ENCODE assay signal across 8 cellular contexts in genomic region chr3:45938858-45939257, GRCh38. TPM values are rescaled to one million over a fixed set of nuclear protein-coding genes. Genes with fewer than 3 reads are reported as not detected.
DNase-seq lines count a peak whose midpoint lies in the region; ATAC-seq and TF ChIP-seq lines count a peak whose summit lies in the region.

No MANE protein-coding gene starts in this region.

- peak; percentile 93 for TF ChIP-seq CTCF in AG04449 (IDR thresholded peaks at IDR 0.05; ENCODE audit: insufficient read depth, low read length, missing control alignments)
- TF ChIP-seq CTCF in GM20000 (IDR thresholded peaks at IDR 0.05; ENCODE audit: extremely low read depth, missing control alignments), result peak; percentile 73
- TF ChIP-seq CTCF in adrenal gland (IDR thresholded peaks at IDR 0.05), result peak; percentile 88 to 96 (median 90)
- peak; percentile 74 to 93 (median 89) for TF ChIP-seq CTCF in heart right ventricle (IDR thresholded peaks at IDR 0.05)

- 10 to 25% (median 24%) methylated on average over 4 of the region's 4 CpGs for WGBS in adrenal gland, 4 donors
- 19 to 22% methylated on average over 4 of the region's 4 CpGs for WGBS in heart right ventricle, 2 donors
- 11 to 17% methylated on average over 4 of the region's 4 CpGs for WGBS in aorta, 2 donors

- intact Hi-C loops in adrenal gland (cut with DNase I), result loop anchor here (2.0 to 10.0 kb wide), 3 partner anchors 142 to 446 kb away; no protein-coding TSS in a partner anchor
- intact Hi-C loops in heart right ventricle (cut with DNase I), result loop anchor here (1.0 to 10.0 kb wide), 6 partner anchors 138 to 436 kb away; partner anchors contain the start of gene CCR5 (in 2 of the 10)
- intact Hi-C loops in aorta (cut with DNase I), result loop anchor here (1.0 to 2.0 kb wide), 2 partner anchors 56 to 140 kb away; partner anchors contain the start of gene FYCO1 (in 1 of the 2)

- ATAC-seq in heart right ventricle (peak; percentile 72 to 89 (median 84)), aorta (ENCODE audit: low FRiP score) (peak; percentile 92)

- H3K9me3 ChIP-seq in adrenal gland (replicated peaks in 1 of 3), result no peaks in the 10 kb centered on the region
- no peaks in the 10 kb centered on the region for H3K9me3 ChIP-seq in heart right ventricle
- no peaks in the 10 kb centered on the region for H3K9me3 ChIP-seq in aorta (ENCODE audit: control insufficient read depth, low read length)

- DNase-seq in AG04449 (ENCODE audit: low read depth, low spot score) (peak; percentile 69), GM20000 (ENCODE audit: low spot score) (peak; percentile 74), NCI-H1694 (lab: John Stamatoyannopoulos, UW) (peak; percentile 56), T-helper 1 cell (peak; percentile 53 to 87 (median 76)), adrenal gland (peak; percentile 83 to 96 (median 91)), heart right ventricle (peak; percentile 59 to 82), pulmonary artery endothelial cell (ENCODE audit: low read depth, low spot score) (peak; percentile 71), aorta (peak; percentile 86 to 92)

- H3K36me3 ChIP-seq in adrenal gland (replicated peaks in 1 of 2) (peaks cover 0 to 24% of the 10 kb centered on the region in 2 donors), heart right ventricle (peaks cover 0 to 61% (median 19%) of the 10 kb centered on the region in 9 donors), aorta (ENCODE audit: control insufficient read depth in 1 of 2, insufficient read depth in 2 of 2, low read length in 1 of 2) (peaks cover 0 to 5% of the 10 kb centered on the region in 2 donors)

- POLR2A ChIA-PET in AG04449 (lab: Yijun Ruan, JAX), result interaction anchor here (0.6 kb wide), 1 partner anchor 48 kb away, joined by 3 read pairs; no protein-coding TSS in a partner anchor

- no peaks in the 10 kb centered on the region for H3K27me3 ChIP-seq in adrenal gland
- no peaks in the 10 kb centered on the region for H3K27me3 ChIP-seq in heart right ventricle
- no peaks in the 10 kb centered on the region for H3K27me3 ChIP-seq in aorta (ENCODE audit: control insufficient read depth in 1 of 2, insufficient read depth in 2 of 2, low read length in 1 of 2)

- H3K4me3 ChIP-seq in AG04449 (ENCODE audit: low read depth, low read length), result no peak overlapping the region
- H3K4me3 ChIP-seq in adrenal gland, result no peak overlapping the region
- H3K4me3 ChIP-seq in heart right ventricle, result no peak overlapping the region
- no peak overlapping the region for H3K4me3 ChIP-seq in aorta (ENCODE audit: low read length in 2 of 2)

- H3K27ac ChIP-seq in adrenal gland, result no peak overlapping the region
- no peak overlapping the region for H3K27ac ChIP-seq in heart right ventricle
- H3K27ac ChIP-seq in aorta (ENCODE audit: low read depth in 1 of 2, low read length in 2 of 2), result peak overlapping the region in 1 of 2 donors; percentile 15

- H3K4me1 ChIP-seq in adrenal gland (replicated peaks in 1 of 2) (no peaks in the 10 kb centered on the region), heart right ventricle (peaks cover 2 to 44% (median 24%) of the 10 kb centered on the region in 9 donors), aorta (ENCODE audit: control insufficient read depth in 1 of 2, insufficient read depth in 2 of 2, low read length in 2 of 2) (no peaks in the 10 kb centered on the region)

- no peak for TF ChIP-seq POLR2A in adrenal gland (IDR thresholded peaks at IDR 0.05)

- CTCF ChIA-PET in AG04449 (lab: Yijun Ruan, JAX), result interaction anchor here (0.6 to 36.2 kb wide), 43 partner anchors 8 to 898 kb away, joined by 3 to 918 read pairs (median 5); partner anchors contain the start of gene CCR9

RNA-seq across cellular contexts. Expression of gene CXCR6, which starts 4.4 kb away (rescaled TPM):
- total RNA-seq in adrenal gland (1 to 10 TPM in 2 of 8 donors, under 1 TPM in 6; 0.28 to 2.9 (median 0.66) TPM), heart right ventricle (1 to 10 TPM in 1 of 10 donors, under 1 TPM in 5, not detected in 4; 0.17 to 1.2 (median 0.39) TPM), pulmonary artery endothelial cell (not detected in 2 replicates), aorta (1 to 10 TPM; 1.4 to 2.8 TPM)
- polyA plus RNA-seq in adrenal gland (under 1 TPM; 0.30 to 0.57 (median 0.32) TPM), heart right ventricle (under 1 TPM; 0.22 to 0.36 TPM), aorta (1 to 10 TPM in 1 of 2 donors, not detected in 1; 2.9 TPM)

RNA-seq across cellular contexts. Expression of gene CCR9, which starts 52.5 kb away (rescaled TPM):
- total RNA-seq in adrenal gland (under 1 TPM in 1 of 8 donors, not detected in 7; 0.57 TPM), heart right ventricle (not detected), pulmonary artery endothelial cell (not detected in 2 replicates), aorta (not detected)
- polyA plus RNA-seq in adrenal gland (not detected), heart right ventricle (not detected), aorta (under 1 TPM in 1 of 2 donors, not detected in 1; 0.25 TPM)

RNA-seq across cellular contexts. Expression of gene FYCO1, which starts 56.8 kb away (rescaled TPM):
- 10 to 100 TPM; 25.3 to 74.3 (median 39.5) TPM for total RNA-seq in adrenal gland
- polyA plus RNA-seq in adrenal gland, result 10 to 100 TPM; 13.3 to 24.3 (median 20.2) TPM
- 100 to 1,000 TPM in 8 of 10 donors, 10 to 100 TPM in 2; 82.3 to 216 (median 156) TPM for total RNA-seq in heart right ventricle
- polyA plus RNA-seq in heart right ventricle, result 10 to 100 TPM in 1 of 2 donors, 1 to 10 TPM in 1; 8.8 to 59.6 TPM
- total RNA-seq in pulmonary artery endothelial cell, result 21.2 and 22.6 TPM in 2 replicates
- total RNA-seq in aorta, result 10 to 100 TPM; 75.5 to 91.8 TPM
- 10 to 100 TPM; 15.9 to 27.9 TPM for polyA plus RNA-seq in aorta
